12 cellular contexts compared by ENCODE assay signal in genomic region chr16:83336630-83337029, GRCh38.
DNase-seq lines count a peak whose midpoint lies in the region; ATAC-seq and TF ChIP-seq lines count a peak whose summit lies in the region.
"Had no signal": no experiment of that assay in that cellular context is flagged by ENCODE, and none has a peak within 500 bp of the region (broad histone marks: within the 10 kb centered on the region; RNA-seq: fewer than 3 reads in every experiment).

No MANE protein-coding gene starts in this region.

- no peak for TF ChIP-seq POLR2A in suprapubic skin (IDR thresholded peaks at IDR 0.05)

- no peaks in the 10 kb centered on the region for H3K36me3 ChIP-seq in suprapubic skin
- no peaks in the 10 kb centered on the region for H3K36me3 ChIP-seq in right atrium auricular region
- H3K36me3 ChIP-seq: heart left ventricle, Peyer's patch had no signal

- no peak for TF ChIP-seq EP300 in suprapubic skin (IDR thresholded peaks at IDR 0.05)

- H3K27ac ChIP-seq in suprapubic skin, result peak overlapping the region; percentile 72
- H3K27ac ChIP-seq in right atrium auricular region, result no peak overlapping the region
- H3K27ac ChIP-seq: heart left ventricle had no signal

- H3K4me1 ChIP-seq in suprapubic skin (no peaks in the 10 kb centered on the region), right atrium auricular region (no peaks in the 10 kb centered on the region)
- H3K4me1 ChIP-seq: Peyer's patch had no signal

- WGBS in suprapubic skin, result 53% methylated on average over 2 of the region's 2 CpGs

- H3K9me3 ChIP-seq in suprapubic skin (no peaks in the 10 kb centered on the region), right atrium auricular region (no peaks in the 10 kb centered on the region)
- H3K9me3 ChIP-seq: heart left ventricle, Peyer's patch had no signal

- ATAC-seq in HG02885 (IDR thresholded peaks at IDR 0.05; ENCODE audit: poor library complexity, unreplicated experiment), result no peak
- ATAC-seq: heart left ventricle, left lobe of liver had no signal

- DNase-seq in NCI-H345 (lab: John Stamatoyannopoulos, UW), result peak; percentile 16
- no peak for DNase-seq in NCI-H345 treated with DMSO at 0.1 percent for 48 hours (lab: John Stamatoyannopoulos, UW; ENCODE audit: unreplicated experiment)
- peak; percentile 86 for DNase-seq in RPMI7951 (ENCODE audit: low read depth)
- peak; percentile 81 for DNase-seq in fibroblast of gingiva (ENCODE audit: low read depth)
- DNase-seq in suprapubic skin (ENCODE audit: low spot score in 2 of 2), result no peak
- no peak for DNase-seq in HT-29 (ENCODE audit: low spot score)
- DNase-seq in right atrium auricular region (ENCODE audit: low spot score), result no peak
- DNase-seq: heart left ventricle, NCI-H187, Peyer's patch had no signal

- H3K4me3 ChIP-seq in suprapubic skin (no peak overlapping the region), right atrium auricular region (no peak overlapping the region)
- H3K4me3 ChIP-seq: heart left ventricle, Peyer's patch had no signal

- H3K27me3 ChIP-seq in suprapubic skin, result no peaks in the 10 kb centered on the region
- H3K27me3 ChIP-seq in right atrium auricular region, result no peaks in the 10 kb centered on the region
- H3K27me3 ChIP-seq: heart left ventricle, Peyer's patch had no signal

- TF ChIP-seq CTCF in suprapubic skin (IDR thresholded peaks at IDR 0.05) (no peak), right atrium auricular region (IDR thresholded peaks at IDR 0.05) (no peak)

Comparison
In these comparisons a context has a peak if more than half of its experiments do, and no peak if none do; other contexts are left out.
1. DNase-seq: peak in NCI-H345 (single experiment), RPMI7951 (single experiment) and fibroblast of gingiva (single experiment); none in NCI-H345 treated with DMSO at 0.1 percent for 48 hours (single experiment), suprapubic skin (0 of 2), HT-29 (single experiment) and right atrium auricular region (single experiment).